8 cellular contexts compared by ENCODE assay signal in the genomic region with DNA sequence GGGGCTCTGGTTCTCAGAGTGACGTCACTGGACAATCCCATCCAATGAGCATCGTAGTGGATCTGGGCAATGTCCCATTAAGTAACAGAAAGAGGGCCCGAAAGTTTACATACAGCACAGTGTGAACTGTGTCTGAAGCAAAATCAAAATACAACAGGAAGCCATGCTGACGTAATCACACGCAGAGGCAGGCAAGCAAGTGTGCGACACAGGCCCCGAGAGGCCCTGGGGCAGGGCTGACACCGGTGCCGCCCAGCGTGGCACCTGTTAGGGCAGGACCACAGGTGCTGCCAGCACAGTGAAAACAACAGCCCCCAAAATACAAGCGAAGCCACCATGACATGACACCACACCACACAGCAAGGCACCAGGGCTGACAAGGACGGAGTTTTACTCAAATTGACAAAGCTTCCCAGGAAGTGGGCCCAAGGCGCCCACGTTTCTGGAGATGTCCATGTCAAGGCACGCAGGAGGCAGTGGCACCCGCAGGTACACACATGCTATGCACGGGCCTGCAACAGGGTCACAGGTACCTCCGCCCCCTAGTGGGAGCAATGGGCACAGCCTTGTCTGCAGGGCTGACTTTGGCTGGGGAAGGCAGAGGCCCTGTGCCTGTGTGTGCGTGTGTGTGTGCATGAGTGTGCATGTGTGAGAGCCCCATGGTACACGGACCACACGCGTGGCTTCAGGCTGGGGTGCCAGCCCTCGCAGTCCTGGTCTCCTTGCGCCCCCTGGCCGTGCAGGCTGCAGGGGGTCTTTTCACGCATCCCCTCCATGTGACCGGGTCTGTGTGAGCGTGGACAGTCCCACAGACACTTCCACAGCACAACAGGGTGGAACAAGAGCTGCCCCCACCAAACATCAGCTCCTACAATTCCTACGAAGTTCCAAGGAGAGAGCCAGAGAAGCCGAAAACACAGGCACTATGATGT. TPM values are rescaled to one million over a fixed set of nuclear protein-coding genes. Genes with fewer than 3 reads are reported as not detected.
DNase-seq lines count a peak whose midpoint lies in the region; ATAC-seq, FAIRE-seq and TF ChIP-seq lines count a peak whose summit lies in the region.

No MANE protein-coding gene starts in this region.

- no peaks in the 10 kb centered on the region for H3K9me3 Mint-ChIP-seq in IgD-negative memory B cell
- H3K9me3 Mint-ChIP-seq in T-cell: no peaks in the 10 kb centered on the region

- H3K4me3 Mint-ChIP-seq in IgD-negative memory B cell (peak overlapping the region; percentile 82 to 89 (median 86)), T-cell (peak overlapping the region; percentile 8 to 68 (median 45))

- peak; percentile 95 for TF ChIP-seq CTCF in astrocyte of the cerebellum (IDR thresholded peaks at IDR 0.05; ENCODE audit: low read depth, low read length, missing control alignments)
- TF ChIP-seq CTCF in keratinocyte (optimal IDR thresholded peaks at IDR 0.05 in 1 of 3, IDR thresholded peaks at IDR 0.05 in 1 of 3, conservative IDR thresholded peaks at IDR 0.05 in 1 of 3; ENCODE audit: extremely low read depth in 1 of 3, insufficient read depth in 2 of 3, low read length in 3 of 3): peak in 2 of 3 experiments; percentile 99

- H3K36me3 Mint-ChIP-seq in IgD-negative memory B cell (peaks cover 2% of the 10 kb centered on the region), T-cell (peaks cover 21% of the 10 kb centered on the region)

- POLR2A ChIA-PET in T-cell (lab: Charles Lee): no interaction called here

- no peaks in the 10 kb centered on the region for H3K9me3 ChIP-seq in keratinocyte (ENCODE audit: control insufficient read depth, low read depth, low read length)

- H3K36me3 ChIP-seq in keratinocyte (ENCODE audit: control insufficient read depth in 2 of 2, extremely low read depth in 1 of 2, insufficient read depth in 2 of 2, low read length in 2 of 2): peaks cover 6 to 9% of the 10 kb centered on the region in 2 experiments

- DNase-seq in GM03348 (ENCODE audit: low spot score) (peak; percentile 85), T-cell (peak; percentile 18 to 72 (median 58)), astrocyte of the cerebellum (ENCODE audit: low read depth) (peak; percentile 6), keratinocyte (ENCODE audit: low read depth, low spot score) (no peak), NCI-H446 treated with DMSO at 0.1 percent for 48 hours (lab: John Stamatoyannopoulos, UW) (no peak)
- peak; percentile 43 to 69 (median 45) for DNase-seq in stimulated activated CD4-positive, alpha-beta T cell treated with anti-CD3 and anti-CD28 coated beads, TNF-alpha, amount 100 ng/mL, for 24 hours (ENCODE audit: low read depth in 3 of 3)

- peak overlapping the region; percentile 61 for H3K4me2 ChIP-seq in keratinocyte (ENCODE audit: control insufficient read depth, extremely low read depth, insufficient read depth, low read depth, low read length)

- no peaks in the 10 kb centered on the region for H3K27me3 Mint-ChIP-seq in IgD-negative memory B cell
- no peaks in the 10 kb centered on the region for H3K27me3 Mint-ChIP-seq in T-cell

- peaks cover 3% of the 10 kb centered on the region for H3K79me2 ChIP-seq in keratinocyte (ENCODE audit: control insufficient read depth, insufficient read depth, low read length)

- peak overlapping the region; percentile 45 for H3K9ac ChIP-seq in keratinocyte (ENCODE audit: control insufficient read depth, extremely low read depth, insufficient read depth, low read length)

- in situ Hi-C loops in astrocyte of the cerebellum (cut with HindIII; ENCODE audit: low sequenced_read_pairs): no loop called here

- H3K27me3 ChIP-seq in keratinocyte (ENCODE audit: control insufficient read depth, extremely low read depth, insufficient read depth, low read length): no peaks in the 10 kb centered on the region

- peak overlapping the region; percentile 97 to 100 (median 99) for H3K27ac Mint-ChIP-seq in IgD-negative memory B cell
- H3K27ac Mint-ChIP-seq in T-cell: peak overlapping the region; percentile 84 to 87

- dilution Hi-C loops in keratinocyte (cut with MboI; ENCODE audit: extremely low pct_ligation_motif_present, low sequenced_read_pairs): no loop called here

- H3K27ac ChIP-seq in keratinocyte (ENCODE audit: control insufficient read depth, insufficient read depth, low read length): peak overlapping the region; percentile 1

- H4K20me1 ChIP-seq in keratinocyte (ENCODE audit: control insufficient read depth, extremely low read depth, insufficient read depth, low read length): peaks cover 32% of the 10 kb centered on the region

- H2AFZ ChIP-seq in keratinocyte (ENCODE audit: control insufficient read depth, low read length): no peak overlapping the region

- peaks cover 5% of the 10 kb centered on the region for H3K9me1 ChIP-seq in keratinocyte (ENCODE audit: control insufficient read depth, extremely low read depth, insufficient read depth, low read length)

- ATAC-seq in GM21515 (IDR thresholded peaks at IDR 0.05; ENCODE audit: unreplicated experiment): peak; percentile 63
- peak; percentile 75 to 83 (median 76) for ATAC-seq in T-cell (replicated peaks in 1 of 4)

- H3K4me1 Mint-ChIP-seq in IgD-negative memory B cell (peaks cover 12 to 51% (median 32%) of the 10 kb centered on the region in 3 donors), T-cell (peaks cover 13 to 32% (median 22%) of the 10 kb centered on the region in 3 donors)

- peaks cover 32% of the 10 kb centered on the region for H3K4me1 ChIP-seq in keratinocyte (ENCODE audit: control insufficient read depth, extremely low read depth, insufficient read depth, low read length)

- CTCF ChIA-PET in T-cell (lab: Charles Lee): no interaction called here

- H3K4me3 ChIP-seq in astrocyte of the cerebellum (ENCODE audit: low read depth, low read length) (no peak overlapping the region), keratinocyte (ENCODE audit: control insufficient read depth in 2 of 3, extremely low read depth in 1 of 3, insufficient read depth in 2 of 3, low read depth in 1 of 3, low read length in 3 of 3) (no peak overlapping the region)

- FAIRE-seq in keratinocyte (lab: Jason Lieb, UNC): peak; percentile 73

RNA-seq across cellular contexts. Expression of gene QSOX2, which starts 19.6 kb away (rescaled TPM):
- polyA plus RNA-seq in IgD-negative memory B cell (2.1 TPM), keratinocyte (6.9 to 11.9 TPM (median 10.9 TPM) in 3 replicates)
- total RNA-seq in T-cell: 10 to 100 TPM; 14.1 to 19.4 (median 17.0) TPM
- polyA plus RNA-seq in keratinocyte (2011; ENCODE audit: low read depth): 7.8 TPM
- 2.4 and 3.4 TPM in 2 replicates for polyA plus RNA-seq in keratinocyte (2011; cell fraction: cytosol; rRNA removed)
- 22.9 and 28.2 TPM in 2 replicates for polyA plus RNA-seq in keratinocyte (2011; cell fraction: nucleus; rRNA removed)
- 6.2 and 8.8 TPM in 2 replicates for polyA plus RNA-seq in keratinocyte (2012; ENCODE audit: low replicate concordance)
- polyA minus RNA-seq in keratinocyte: 8.9 to 11.9 TPM (median 9.2 TPM) in 3 replicates
- polyA minus RNA-seq in keratinocyte (2011; cell fraction: cytosol; rRNA and poly(A)+ RNA removed): 5.8 TPM
- polyA minus RNA-seq in keratinocyte (2011; cell fraction: nucleus; rRNA and poly(A)+ RNA removed): 15.0 and 25.2 TPM in 2 replicates

RNA-seq across cellular contexts. Expression of gene LHX3, which starts 21.1 kb away (rescaled TPM):
- polyA plus RNA-seq in IgD-negative memory B cell (not detected), keratinocyte (not detected in 3 replicates)
- total RNA-seq in T-cell: under 1 TPM in 2 of 5 donors, not detected in 3; 0.13 to 0.42 TPM
- not detected for polyA plus RNA-seq in keratinocyte (2011; ENCODE audit: low read depth)
- not detected in 2 replicates for polyA plus RNA-seq in keratinocyte (2011; cell fraction: cytosol; rRNA removed)
- 0.07 TPM in 1 of 2 replicates, not detected in the other for polyA plus RNA-seq in keratinocyte (2011; cell fraction: nucleus; rRNA removed)
- not detected in 2 replicates for polyA plus RNA-seq in keratinocyte (2012; ENCODE audit: low replicate concordance)
- not detected in 3 replicates for polyA minus RNA-seq in keratinocyte
- not detected for polyA minus RNA-seq in keratinocyte (2011; cell fraction: cytosol; rRNA and poly(A)+ RNA removed)
- polyA minus RNA-seq in keratinocyte (2011; cell fraction: nucleus; rRNA and poly(A)+ RNA removed): not detected in 2 replicates

Comparison
In these comparisons a context has a peak if more than half of its experiments do, and no peak if none do; other contexts are left out.
1. DNase-seq: peak in GM03348 (single experiment), T-cell (34 of 34), astrocyte of the cerebellum (single experiment) and stimulated activated CD4-positive, alpha-beta T cell treated with anti-CD3 and anti-CD28 coated beads, TNF-alpha, amount 100 ng/mL, for 24 hours (3 of 3); none in keratinocyte (single experiment) and NCI-H446 treated with DMSO at 0.1 percent for 48 hours (single experiment).